In the genomic region with DNA sequence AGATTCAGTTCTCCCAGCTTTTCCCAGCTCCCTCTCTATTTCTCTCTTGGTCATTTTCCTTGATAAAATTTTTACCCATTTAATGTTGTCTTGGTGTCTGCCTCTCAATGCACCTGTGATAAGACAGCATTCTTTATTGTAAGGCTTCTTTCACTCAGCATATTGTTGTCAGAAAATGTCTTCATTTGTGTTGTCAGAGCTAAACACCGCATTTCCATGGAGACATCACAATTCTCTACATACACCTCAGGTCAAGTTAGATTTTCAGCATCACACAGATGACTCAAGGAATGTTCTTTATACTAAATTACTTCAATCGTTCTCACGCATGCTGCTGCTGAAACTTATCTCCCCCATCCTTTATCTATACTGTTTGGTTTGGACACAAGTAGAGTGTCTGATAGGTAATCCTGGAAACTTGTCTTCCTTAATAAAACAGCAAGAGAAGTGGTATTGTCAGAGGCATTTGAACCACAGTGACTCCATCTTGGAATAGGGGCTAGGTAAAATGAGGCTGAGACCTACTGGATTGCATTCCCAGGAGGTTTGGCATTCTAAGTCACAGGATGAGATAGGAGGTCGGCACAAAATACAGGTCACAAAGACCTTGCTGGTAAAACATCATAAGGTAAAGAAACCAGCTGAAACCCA, we compare ENCODE assay signal across 28 cellular contexts. TPM values are rescaled to one million over a fixed set of nuclear protein-coding genes. Genes with fewer than 3 reads are reported as not detected.
DNase-seq lines count a peak whose midpoint lies in the region; ATAC-seq, FAIRE-seq and TF ChIP-seq lines count a peak whose summit lies in the region.
"Had no signal": no experiment of that assay in that cellular context is flagged by ENCODE, and none has a peak within 500 bp of the region (broad histone marks: within the 10 kb centered on the region; RNA-seq: fewer than 3 reads in every experiment).

No MANE protein-coding gene starts in this region.

- no peak overlapping the region for H3K18ac ChIP-seq in trophoblast cell (ENCODE audit: low read length)

- no peak overlapping the region for H3K4me3 Mint-ChIP-seq in glutamatergic neuron (ENCODE audit: unreplicated experiment)
- H3K4me3 Mint-ChIP-seq: CD14-positive monocyte; CD4-positive, alpha-beta memory T cell; CD4-positive, CD25-positive, alpha-beta regulatory T cell; CD8-positive, alpha-beta memory T cell had no signal

- no peaks in the 10 kb centered on the region for H3K9me3 ChIP-seq in A549
- H3K9me3 ChIP-seq in K562 (replicated peaks; ENCODE audit: control insufficient read depth, insufficient read depth, low read depth, low read length), result no peaks in the 10 kb centered on the region
- H3K9me3 ChIP-seq in trophoblast cell (ENCODE audit: insufficient read depth, low read depth, low read length), result no peaks in the 10 kb centered on the region
- H3K9me3 ChIP-seq: BE2C, BLaER1 had no signal

- H3K4ac ChIP-seq in trophoblast cell (ENCODE audit: low read depth, low read length), result no peak overlapping the region

- TF ChIP-seq EP300 in A549 (IDR thresholded peaks at IDR 0.05) (no peak), K562 (IDR thresholded peaks at IDR 0.05; ENCODE audit: low read length) (no peak)

- TF ChIP-seq POLR2A in A549 (IDR thresholded peaks at IDR 0.05; ENCODE audit: low read length), result no peak
- no peak for TF ChIP-seq POLR2A in K562 (conservative IDR thresholded peaks at IDR 0.05)

- TF ChIP-seq CTCF in A549 (IDR thresholded peaks at IDR 0.05), result no peak
- TF ChIP-seq CTCF in K562 (IDR thresholded peaks at IDR 0.05 in 2 of 3, conservative IDR thresholded peaks at IDR 0.05 in 1 of 3; ENCODE audit: insufficient read depth in 2 of 3, low read depth in 1 of 3, low read length in 3 of 3), result no peak
- no peak for TF ChIP-seq CTCF in fibroblast of pulmonary artery (IDR thresholded peaks at IDR 0.05; ENCODE audit: low read length, missing control alignments)
- TF ChIP-seq CTCF in glutamatergic neuron (IDR thresholded peaks at IDR 0.05; ENCODE audit: partially characterized antibody, unreplicated experiment), result no peak

- TF ChIP-seq RAD21 in A549 (conservative IDR thresholded peaks at IDR 0.05 in 1 of 2, IDR thresholded peaks at IDR 0.05 in 1 of 2), result no peak
- TF ChIP-seq RAD21 in K562 (CRISPR knock-in tag; conservative IDR thresholded peaks at IDR 0.05 in 1 of 2, IDR thresholded peaks at IDR 0.05 in 1 of 2), result no peak

- intact Hi-C loops in K562 (cut with micrococcal nuclease), result no loop called here

- ATAC-seq in A549, result no peak
- no peak for ATAC-seq in K562
- ATAC-seq in GM21737 (IDR thresholded peaks at IDR 0.05; ENCODE audit: unreplicated experiment), result no peak
- ATAC-seq: GM12878 had no signal

- H3K14ac ChIP-seq in trophoblast cell (ENCODE audit: low read length), result no peak overlapping the region

- POLR2A ChIA-PET in A549 (lab: Yijun Ruan, JAX) (no interaction called here), K562 (lab: Yijun Ruan, JAX) (no interaction called here)

- CTCF ChIA-PET in A549 (lab: Yijun Ruan, JAX), result no interaction called here
- CTCF ChIA-PET in K562 (lab: Yijun Ruan, JAX; ENCODE audit: low intra/inter-chr PET ratio), result no interaction called here

- in situ Hi-C loops in K562 (cut with MboI), result no loop called here

- no peak overlapping the region for H2BK5ac ChIP-seq in trophoblast cell (ENCODE audit: low read depth, low read length, poor library complexity)

- no TSS peak for BruUV-seq in K562 (replicated peaks; lab: Mats Ljungman, UMichigan)

- FAIRE-seq in A549 (lab: Jason Lieb, UNC) (peak; percentile 56), K562 (lab: Jason Lieb, UNC) (no peak)
- FAIRE-seq: GM12878, GM12892, GM18507 had no signal

- H3K27ac Mint-ChIP-seq in glutamatergic neuron (ENCODE audit: unreplicated experiment), result no peak overlapping the region
- H3K27ac Mint-ChIP-seq: CD4-positive, CD25-positive, alpha-beta regulatory T cell; CD8-positive, alpha-beta memory T cell had no signal

- H3K4me2 ChIP-seq in A549, result no peak overlapping the region
- no peak overlapping the region for H3K4me2 ChIP-seq in K562 (ENCODE audit: insufficient read depth, low read length)
- H3K4me2 ChIP-seq in trophoblast cell (ENCODE audit: low read length), result no peak overlapping the region
- H3K4me2 ChIP-seq: BLaER1 had no signal

- H3K79me2 ChIP-seq in K562 (ENCODE audit: control insufficient read depth, insufficient read depth, low read length), result no peaks in the 10 kb centered on the region
- H3K79me2 ChIP-seq in trophoblast cell (ENCODE audit: control insufficient read depth, insufficient read depth, low read length, poor library complexity), result no peaks in the 10 kb centered on the region

- no peaks in the 10 kb centered on the region for H4K20me1 ChIP-seq in K562 (replicated peaks; ENCODE audit: control insufficient read depth, insufficient read depth, low read length)
- H4K20me1 ChIP-seq: BLaER1 had no signal

- H4K91ac ChIP-seq in trophoblast cell (ENCODE audit: low read depth, low read length), result no peak overlapping the region

- H3K36me3 ChIP-seq in K562 (ENCODE audit: control insufficient read depth, insufficient read depth, low read length), result no peaks in the 10 kb centered on the region
- H3K36me3 ChIP-seq in trophoblast cell (ENCODE audit: control insufficient read depth in 1 of 2, insufficient read depth in 2 of 2, low read length in 2 of 2), result no peaks in the 10 kb centered on the region
- H3K36me3 ChIP-seq: BE2C, BLaER1 had no signal

- H4K8ac ChIP-seq in trophoblast cell (ENCODE audit: low read depth, low read length), result no peak overlapping the region

- no peaks in the 10 kb centered on the region for H3K9me3 Mint-ChIP-seq in glutamatergic neuron (ENCODE audit: unreplicated experiment)
- H3K9me3 Mint-ChIP-seq: CD4-positive, alpha-beta memory T cell; CD8-positive, alpha-beta memory T cell had no signal

- no peaks in the 10 kb centered on the region for H3K4me1 Mint-ChIP-seq in glutamatergic neuron (ENCODE audit: low read depth, unreplicated experiment)
- H3K4me1 Mint-ChIP-seq: CD14-positive monocyte; CD4-positive, CD25-positive, alpha-beta regulatory T cell; CD8-positive, alpha-beta memory T cell had no signal

- H3K23ac ChIP-seq in trophoblast cell (ENCODE audit: low read length), result no peak overlapping the region

- H3K27me3 Mint-ChIP-seq in glutamatergic neuron (ENCODE audit: unreplicated experiment), result no peaks in the 10 kb centered on the region
- H3K27me3 Mint-ChIP-seq: CD4-positive, alpha-beta memory T cell; CD4-positive, CD25-positive, alpha-beta regulatory T cell had no signal

- H3K4me1 ChIP-seq in A549 (no peaks in the 10 kb centered on the region), K562 (replicated peaks in 1 of 2; ENCODE audit: control insufficient read depth in 2 of 2, insufficient read depth in 2 of 2, low read length in 2 of 2) (no peaks in the 10 kb centered on the region), trophoblast cell (ENCODE audit: control insufficient read depth in 1 of 2, insufficient read depth in 2 of 2, low read length in 2 of 2) (no peaks in the 10 kb centered on the region)
- H3K4me1 ChIP-seq: BE2C, BLaER1 had no signal

- WGBS in A549 (ENCODE audit: missing lambda C conversion rate), result 84% methylated on average over 4 of the region's 4 CpGs
- 45% methylated on average over 2 of the region's 4 CpGs for whole genome bisulfite sequencing in K562 (ENCODE audit: insufficient coverage, low coverage, missing lambda C conversion rate)
- WGBS in trophoblast cell (ENCODE audit: extremely low coverage, insufficient coverage, insufficient read length), result no CpG with 5 or more reads among the region's 4 CpGs

- H3K27ac ChIP-seq in A549 (no peak overlapping the region), K562 (ENCODE audit: extremely low read depth, low read depth, low read length) (no peak overlapping the region), trophoblast cell (ENCODE audit: low read depth, low read length) (no peak overlapping the region)
- H3K27ac ChIP-seq: 22Rv1, BLaER1 had no signal

- H3K9ac ChIP-seq in K562 (ENCODE audit: insufficient read depth in 1 of 2, low read depth in 2 of 2, low read length in 2 of 2) (no peak overlapping the region), trophoblast cell (ENCODE audit: low read length) (no peak overlapping the region)
- H3K9ac ChIP-seq: BLaER1 had no signal

- no peak overlapping the region for H4K12ac ChIP-seq in trophoblast cell (ENCODE audit: low read depth, low read length)

- no peak overlapping the region for H3K4me3 ChIP-seq in A549
- H3K4me3 ChIP-seq in K562, result no peak overlapping the region
- H3K4me3 ChIP-seq in fibroblast of pulmonary artery (replicated peaks; ENCODE audit: low read depth, low read length), result no peak overlapping the region
- no peak overlapping the region for H3K4me3 ChIP-seq in trophoblast cell (ENCODE audit: low read depth, low read length)
- H3K4me3 ChIP-seq: BLaER1, GM12878 had no signal

- H3K27me3 ChIP-seq in K562 (ENCODE audit: control insufficient read depth in 2 of 2, insufficient read depth in 2 of 2, low read length in 2 of 2) (no peaks in the 10 kb centered on the region), trophoblast cell (ENCODE audit: insufficient read depth, low read length) (no peaks in the 10 kb centered on the region)
- H3K27me3 ChIP-seq: BE2C, BLaER1 had no signal

- no peaks in the 10 kb centered on the region for H3K36me3 Mint-ChIP-seq in glutamatergic neuron (ENCODE audit: unreplicated experiment)
- H3K36me3 Mint-ChIP-seq: CD14-positive monocyte; CD4-positive, alpha-beta memory T cell; CD4-positive, CD25-positive, alpha-beta regulatory T cell; CD8-positive, alpha-beta memory T cell had no signal

- no peak overlapping the region for H2AK5ac ChIP-seq in trophoblast cell (ENCODE audit: low read length)

- H2BK12ac ChIP-seq in trophoblast cell (ENCODE audit: low read length), result no peak overlapping the region

- no peaks in the 10 kb centered on the region for H3K9me1 ChIP-seq in K562 (ENCODE audit: control insufficient read depth, insufficient read depth, low read length)

- no peak overlapping the region for H2AFZ ChIP-seq in K562 (ENCODE audit: low read depth, low read length)
- H2AFZ ChIP-seq in trophoblast cell (ENCODE audit: insufficient read depth, low read length, poor library complexity), result no peak overlapping the region

- no peaks in the 10 kb centered on the region for H3K79me1 ChIP-seq in trophoblast cell (ENCODE audit: low read length)

- DNase-seq in A549 (ENCODE audit: low read depth in 1 of 2, low spot score in 1 of 2) (peak in 1 of 2 experiments; percentile 2), K562 (ENCODE audit: extremely low read depth in 1 of 4, low spot score in 3 of 4) (no peak), fibroblast of pulmonary artery (ENCODE audit: low read depth) (peak; percentile 1), trophoblast cell (peak; percentile 12 to 66), glutamatergic neuron (no peak)
- no peak for DNase-seq in activated CD4-positive, alpha-beta T cell treated with anti-CD3 and anti-CD28 coated beads for 4 hours
- DNase-seq: ACHN; BE2C; C1 segment of cervical spinal cord; CD4-positive, alpha-beta memory T cell; CD4-positive, CD25-positive, alpha-beta regulatory T cell; CD8-positive, alpha-beta memory T cell; COR-L47; DMS 273 treated with DMSO at 0.1 percent for 48 hours; DMS153; DMS53; DMS79; DND-41; EL; GDM1 had no signal

- H2BK120ac ChIP-seq in trophoblast cell (ENCODE audit: insufficient read depth, low read length, poor library complexity), result no peak overlapping the region

RNA-seq across cellular contexts. Expression of gene EFHC2, which starts 41.3 kb away (rescaled TPM):
- polyA plus RNA-seq in A549 (2011; rRNA removed), result 0.66 and 0.80 TPM in 2 replicates
- 0.05 and 0.12 TPM in 2 replicates for polyA plus RNA-seq in A549 (2012; cell fraction: cytosol; rRNA removed)
- polyA plus RNA-seq in A549 (2012; cell fraction: nucleus; rRNA removed), result 0.02 and 0.11 TPM in 2 replicates
- polyA plus RNA-seq in A549 (2017; fragmentation: RNase III; extraction: RNeasy Plus Mini Kit Qiagen cat#74134 plus additional on column Dnase treatment), result 0.31 to 0.48 TPM (median 0.37 TPM) in 3 replicates
- polyA minus RNA-seq in A549 (2011; rRNA and poly(A)+ RNA removed), result 0.12 and 0.19 TPM in 2 replicates
- total RNA-seq in K562 (2011; cell fraction: chromatin; rRNA removed; ENCODE audit: low replicate concordance), result 2.8 and 3.7 TPM in 2 replicates
- total RNA-seq in K562 (2011; cell fraction: nucleolus; rRNA removed), result 1.7 and 2.0 TPM in 2 replicates
- total RNA-seq in K562 (2011; cell fraction: nucleoplasm; rRNA removed), result 1.1 and 1.2 TPM in 2 replicates
- 1.0 and 1.3 TPM in 2 replicates for total RNA-seq in K562 (2014; rRNA removed)
- total RNA-seq in K562 (2014; rRNA removed; fragmentation: Illumina TruSeq; extraction: Trizol), result 3.0 and 3.1 TPM in 2 replicates
- 3.9 and 4.1 TPM in 2 replicates for total RNA-seq in K562 (2015; rRNA removed; fragmentation: Illumina TruSeq; extraction: Trizol)
- total RNA-seq in K562 (2021), result 2.0 and 2.6 TPM in 2 replicates
- 8.1 and 10.4 TPM in 2 replicates for polyA plus RNA-seq in K562 (2011; rRNA removed)
- 1.0 and 4.2 TPM in 2 replicates for polyA plus RNA-seq in K562 (2011; cell fraction: cytosol; rRNA removed)
- polyA plus RNA-seq in K562 (2011; cell fraction: nucleus; rRNA removed), result 4.8 and 12.6 TPM in 2 replicates
- 3.1 and 3.2 TPM in 2 replicates for polyA plus RNA-seq in K562 (2012)
- 2.6 and 3.1 TPM in 2 replicates for polyA plus RNA-seq in K562 (2014; fragmentation: Illumina TruSeq; extraction: Trizol)
- polyA plus RNA-seq in K562 (2014; fragmentation: Nextera tagmentation; extraction: Ambion mirVana), result 1 to 10 TPM; 2.4 to 3.0 TPM
- polyA plus RNA-seq in K562 (2014; rRNA removed), result 1.7 TPM in 2 replicates
- 5.8 and 11.0 TPM in 2 replicates for polyA minus RNA-seq in K562 (2011; rRNA and poly(A)+ RNA removed)
- polyA minus RNA-seq in K562 (2011; cell fraction: cytosol; rRNA and poly(A)+ RNA removed), result 1.5 and 2.2 TPM in 2 replicates
- polyA minus RNA-seq in K562 (2011; cell fraction: nucleus; rRNA and poly(A)+ RNA removed), result 3.6 and 11.2 TPM in 2 replicates
- polyA plus RNA-seq in trophoblast cell (2013), result 0.40 and 0.41 TPM in 2 replicates
- not detected for total RNA-seq in glutamatergic neuron (ENCODE audit: unreplicated experiment)
- total RNA-seq: G401, GM12878 had no signal

Comparison
In these comparisons a context has a peak if more than half of its experiments do, and no peak if none do; other contexts are left out.
1. DNase-seq: peak in fibroblast of pulmonary artery (single experiment) and trophoblast cell (2 of 2); none in K562 (0 of 4), glutamatergic neuron (single experiment) and activated CD4-positive, alpha-beta T cell treated with anti-CD3 and anti-CD28 coated beads for 4 hours (0 of 2).